1 cellular context compared by ENCODE assay signal in the genomic region with DNA sequence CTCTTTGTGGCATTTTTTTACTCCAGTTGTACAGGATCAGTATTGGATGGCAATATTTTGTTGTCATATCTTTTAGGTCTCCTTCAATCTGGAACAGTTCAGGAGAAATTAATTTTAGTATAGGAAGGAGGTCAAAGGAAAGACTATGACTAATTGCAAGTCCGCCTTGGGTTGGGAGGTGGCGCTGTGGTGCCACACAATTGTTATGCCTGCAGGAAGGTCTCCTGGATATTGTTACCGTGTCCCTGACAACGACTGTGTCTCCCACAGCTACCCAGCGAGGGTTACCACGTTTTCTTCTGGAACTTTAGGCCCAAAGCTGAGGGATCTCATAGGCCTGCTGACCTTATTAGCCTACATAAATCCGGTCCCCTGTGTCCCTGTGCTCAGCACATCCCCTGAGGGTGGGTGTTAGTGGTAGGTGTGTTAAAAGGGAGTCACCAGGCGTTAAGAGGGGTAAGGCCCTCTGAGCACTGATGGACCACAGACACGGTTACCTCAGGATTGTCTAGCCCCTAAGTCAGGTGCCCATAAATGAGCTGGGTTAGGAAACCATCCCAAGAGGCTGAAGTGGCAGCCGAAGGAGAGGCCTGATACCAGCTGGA.
TF ChIP-seq lines count a peak whose summit lies in the region.

No MANE protein-coding gene starts in this region.

TF ChIP-seq in GM23338, 12 proteins besides CTCF, POLR2A, EP300 and RAD21 (continued from another document):
- TF ChIP-seq, protein P1, sequence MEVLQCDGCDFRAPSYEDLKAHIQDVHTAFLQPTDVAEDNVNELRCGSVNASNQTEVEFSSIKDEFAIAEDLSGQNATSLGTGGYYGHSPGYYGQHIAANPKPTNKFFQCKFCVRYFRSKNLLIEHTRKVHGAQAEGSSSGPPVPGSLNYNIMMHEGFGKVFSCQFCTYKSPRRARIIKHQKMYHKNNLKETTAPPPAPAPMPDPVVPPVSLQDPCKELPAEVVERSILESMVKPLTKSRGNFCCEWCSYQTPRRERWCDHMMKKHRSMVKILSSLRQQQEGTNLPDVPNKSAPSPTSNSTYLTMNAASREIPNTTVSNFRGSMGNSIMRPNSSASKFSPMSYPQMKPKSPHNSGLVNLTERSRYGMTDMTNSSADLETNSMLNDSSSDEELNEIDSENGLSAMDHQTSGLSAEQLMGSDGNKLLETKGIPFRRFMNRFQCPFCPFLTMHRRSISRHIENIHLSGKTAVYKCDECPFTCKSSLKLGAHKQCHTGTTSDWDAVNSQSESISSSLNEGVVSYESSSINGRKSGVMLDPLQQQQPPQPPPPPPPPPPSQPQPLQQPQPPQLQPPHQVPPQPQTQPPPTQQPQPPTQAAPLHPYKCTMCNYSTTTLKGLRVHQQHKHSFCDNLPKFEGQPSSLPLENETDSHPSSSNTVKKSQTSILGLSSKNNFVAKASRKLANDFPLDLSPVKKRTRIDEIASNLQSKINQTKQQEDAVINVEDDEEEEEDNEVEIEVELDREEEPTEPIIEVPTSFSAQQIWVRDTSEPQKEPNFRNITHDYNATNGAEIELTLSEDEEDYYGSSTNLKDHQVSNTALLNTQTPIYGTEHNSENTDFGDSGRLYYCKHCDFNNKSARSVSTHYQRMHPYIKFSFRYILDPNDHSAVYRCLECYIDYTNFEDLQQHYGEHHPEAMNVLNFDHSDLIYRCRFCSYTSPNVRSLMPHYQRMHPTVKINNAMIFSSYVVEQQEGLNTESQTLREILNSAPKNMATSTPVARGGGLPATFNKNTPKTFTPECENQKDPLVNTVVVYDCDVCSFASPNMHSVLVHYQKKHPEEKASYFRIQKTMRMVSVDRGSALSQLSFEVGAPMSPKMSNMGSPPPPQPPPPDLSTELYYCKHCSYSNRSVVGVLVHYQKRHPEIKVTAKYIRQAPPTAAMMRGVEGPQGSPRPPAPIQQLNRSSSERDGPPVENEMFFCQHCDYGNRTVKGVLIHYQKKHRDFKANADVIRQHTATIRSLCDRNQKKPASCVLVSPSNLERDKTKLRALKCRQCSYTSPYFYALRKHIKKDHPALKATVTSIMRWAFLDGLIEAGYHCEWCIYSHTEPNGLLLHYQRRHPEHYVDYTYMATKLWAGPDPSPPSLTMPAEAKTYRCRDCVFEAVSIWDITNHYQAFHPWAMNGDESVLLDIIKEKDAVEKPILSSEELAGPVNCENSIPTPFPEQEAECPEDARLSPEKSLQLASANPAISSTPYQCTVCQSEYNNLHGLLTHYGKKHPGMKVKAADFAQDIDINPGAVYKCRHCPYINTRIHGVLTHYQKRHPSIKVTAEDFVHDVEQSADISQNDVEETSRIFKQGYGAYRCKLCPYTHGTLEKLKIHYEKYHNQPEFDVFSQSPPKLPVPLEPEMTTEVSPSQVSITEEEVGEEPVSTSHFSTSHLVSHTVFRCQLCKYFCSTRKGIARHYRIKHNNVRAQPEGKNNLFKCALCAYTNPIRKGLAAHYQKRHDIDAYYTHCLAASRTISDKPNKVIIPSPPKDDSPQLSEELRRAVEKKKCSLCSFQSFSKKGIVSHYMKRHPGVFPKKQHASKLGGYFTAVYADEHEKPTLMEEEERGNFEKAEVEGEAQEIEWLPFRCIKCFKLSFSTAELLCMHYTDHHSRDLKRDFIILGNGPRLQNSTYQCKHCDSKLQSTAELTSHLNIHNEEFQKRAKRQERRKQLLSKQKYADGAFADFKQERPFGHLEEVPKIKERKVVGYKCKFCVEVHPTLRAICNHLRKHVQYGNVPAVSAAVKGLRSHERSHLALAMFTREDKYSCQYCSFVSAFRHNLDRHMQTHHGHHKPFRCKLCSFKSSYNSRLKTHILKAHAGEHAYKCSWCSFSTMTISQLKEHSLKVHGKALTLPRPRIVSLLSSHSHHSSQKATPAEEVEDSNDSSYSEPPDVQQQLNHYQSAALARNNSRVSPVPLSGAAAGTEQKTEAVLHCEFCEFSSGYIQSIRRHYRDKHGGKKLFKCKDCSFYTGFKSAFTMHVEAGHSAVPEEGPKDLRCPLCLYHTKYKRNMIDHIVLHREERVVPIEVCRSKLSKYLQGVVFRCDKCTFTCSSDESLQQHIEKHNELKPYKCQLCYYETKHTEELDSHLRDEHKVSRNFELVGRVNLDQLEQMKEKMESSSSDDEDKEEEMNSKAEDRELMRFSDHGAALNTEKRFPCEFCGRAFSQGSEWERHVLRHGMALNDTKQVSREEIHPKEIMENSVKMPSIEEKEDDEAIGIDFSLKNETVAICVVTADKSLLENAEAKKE (CRISPR knock-in tag; IDR thresholded peaks at IDR 0.05): no peak
- TF ChIP-seq ZNF114 (CRISPR knock-in tag; IDR thresholded peaks at IDR 0.05) (no peak), POLR2AphosphoS5 (IDR thresholded peaks at IDR 0.05; ENCODE audit: low read depth) (no peak), STAT1 (IDR thresholded peaks at IDR 0.05; ENCODE audit: unreplicated experiment) (no peak), EZH2phosphoT487 (IDR thresholded peaks at IDR 0.05; ENCODE audit: unreplicated experiment) (no peak), NANOG (IDR thresholded peaks at IDR 0.05; ENCODE audit: borderline replicate concordance) (no peak), EZH2 (IDR thresholded peaks at IDR 0.05; ENCODE audit: low read depth, unreplicated experiment) (no peak)
